ENCODE assay signal across 15 cellular contexts in genomic region chr6:163951990-163952389, GRCh38.
DNase-seq lines count a peak whose midpoint lies in the region; ATAC-seq and TF ChIP-seq lines count a peak whose summit lies in the region.
"Had no signal": no experiment of that assay in that cellular context is flagged by ENCODE, and none has a peak within 500 bp of the region (broad histone marks: within the 10 kb centered on the region; RNA-seq: fewer than 3 reads in every experiment).

No MANE protein-coding gene starts in this region.

- peaks cover 4 to 9% of the 10 kb centered on the region in 2 donors for H3K4me1 ChIP-seq in neuronal stem cell (ENCODE audit: control insufficient read depth in 2 of 2, insufficient read depth in 1 of 2, low read depth in 1 of 2, low read length in 2 of 2)
- H3K4me1 ChIP-seq in spleen, result peaks cover 0 to 8% (median 6%) of the 10 kb centered on the region in 6 donors
- H3K4me1 ChIP-seq: Caco-2 had no signal

- intact Hi-C loops in spleen (cut with DNase I; ENCODE audit: low total_unique reads), result loop anchor here (10.0 kb wide), 1 partner anchor 527 kb away; no protein-coding TSS in a partner anchor

- TF ChIP-seq POLR2A in spleen (IDR thresholded peaks at IDR 0.05), result no peak

- no peak overlapping the region for H3K14ac ChIP-seq in neuronal stem cell (ENCODE audit: low read length)

- ATAC-seq in GM18867 (IDR thresholded peaks at IDR 0.05; ENCODE audit: unreplicated experiment), result no peak
- ATAC-seq in SK-N-SH treated with all-trans-retinoic acid at 6 μM for 48 hours, result no peak
- ATAC-seq: CD8-positive, alpha-beta T cell had no signal

- no peak overlapping the region for H3K4ac ChIP-seq in neuronal stem cell (ENCODE audit: low read length)

- no CpG with 5 or more reads among the region's 6 CpGs for WGBS in neuronal stem cell (ENCODE audit: extremely low coverage in 2 of 2, insufficient read length in 2 of 2, insufficient replicate concordance in 1 of 2), 2 donors
- 88 to 95% (median 93%) methylated on average over 6 of the region's 6 CpGs for WGBS in spleen, 5 donors

- no peak overlapping the region for H3K23ac ChIP-seq in neuronal stem cell (ENCODE audit: low read depth, low read length, poor library complexity)

- no peak overlapping the region for H2BK12ac ChIP-seq in neuronal stem cell (ENCODE audit: low read length)

- no peak overlapping the region for H2BK15ac ChIP-seq in neuronal stem cell (ENCODE audit: low read length)

- H3K27me3 ChIP-seq in neuronal stem cell (ENCODE audit: control insufficient read depth in 3 of 3, insufficient read depth in 3 of 3, low read depth in 1 of 3, low read length in 3 of 3) (no peaks in the 10 kb centered on the region), spleen (replicated peaks in 1 of 7) (peaks cover 0 to 21% (median 0%) of the 10 kb centered on the region in 7 donors)

- no peak overlapping the region for H3K18ac ChIP-seq in neuronal stem cell (ENCODE audit: low read length)

- H3K79me1 ChIP-seq in neuronal stem cell (ENCODE audit: low read depth, low read length), result no peaks in the 10 kb centered on the region

- no peak overlapping the region for H3K4me2 ChIP-seq in neuronal stem cell (ENCODE audit: insufficient read depth, low read length, poor library complexity, severe bottlenecking)

- H4K8ac ChIP-seq in neuronal stem cell (ENCODE audit: low read depth, low read length), result no peak overlapping the region

- H3K9me3 ChIP-seq in neuronal stem cell (replicated peaks in 1 of 2; ENCODE audit: control insufficient read depth in 2 of 2, insufficient read depth in 1 of 2, low read depth in 1 of 2, low read length in 2 of 2) (peaks cover 2 to 6% of the 10 kb centered on the region in 2 donors), spleen (no peaks in the 10 kb centered on the region)
- H3K9me3 ChIP-seq: Caco-2, HAP-1 had no signal

- H2AK5ac ChIP-seq in neuronal stem cell (ENCODE audit: low read depth, low read length), result no peak overlapping the region

- DNase-seq in NCI-H146 (lab: John Stamatoyannopoulos, UW) (peak; percentile 10), NCI-H146 treated with DMSO at 0.1 percent for 48 hours (lab: John Stamatoyannopoulos, UW; ENCODE audit: unreplicated experiment) (no peak), glomerular visceral epithelial cell (ENCODE audit: extremely low spot score) (peak; percentile 6), neuronal stem cell (ENCODE audit: low spot score) (no peak), spleen (peak; percentile 33), COLO668 (lab: John Stamatoyannopoulos, UW; ENCODE audit: unreplicated experiment) (no peak)
- DNase-seq: Caco-2; CD8-positive, alpha-beta T cell; DND-41; GDM1; GOT3 had no signal

- H3K36me3 ChIP-seq in neuronal stem cell (replicated peaks in 1 of 2; ENCODE audit: control insufficient read depth in 2 of 2, insufficient read depth in 2 of 2, low read length in 2 of 2) (no peaks in the 10 kb centered on the region), spleen (no peaks in the 10 kb centered on the region)
- H3K36me3 ChIP-seq: HAP-1 had no signal

- H2AFZ ChIP-seq in neuronal stem cell (ENCODE audit: low read length), result peak overlapping the region; percentile 7

- no peak overlapping the region for H2BK5ac ChIP-seq in neuronal stem cell (ENCODE audit: low read length)

- no peak overlapping the region for H2BK120ac ChIP-seq in neuronal stem cell (ENCODE audit: low read depth, low read length)

- H3K4me3 ChIP-seq in neuronal stem cell (ENCODE audit: low read length in 2 of 2) (no peak overlapping the region), spleen (no peak overlapping the region)
- H3K4me3 ChIP-seq: HAP-1 had no signal

- H3K27ac ChIP-seq in neuronal stem cell (replicated peaks; ENCODE audit: low read length) (no peak overlapping the region), spleen (no peak overlapping the region)
- H3K27ac ChIP-seq: 22Rv1 had no signal

- H4K91ac ChIP-seq in neuronal stem cell (ENCODE audit: low read depth, low read length, poor library complexity), result peak overlapping the region; percentile 2

- no peak for TF ChIP-seq CTCF in spleen (IDR thresholded peaks at IDR 0.05 in 8 of 11, conservative IDR thresholded peaks at IDR 0.05 in 3 of 11)

- no peak overlapping the region for H3K9ac ChIP-seq in neuronal stem cell (ENCODE audit: low read depth, low read length, poor library complexity)

TF ChIP-seq in SK-N-SH treated with all-trans-retinoic acid at 6 μM for 48 hours, 23 proteins besides CTCF, POLR2A, EP300 and RAD21:
- TF ChIP-seq ZFP30 (CRISPR knock-in tag; IDR thresholded peaks at IDR 0.05), result no peak
- no peak for TF ChIP-seq ARNTL (CRISPR knock-in tag; IDR thresholded peaks at IDR 0.05; ENCODE audit: borderline replicate concordance, low read depth)
- TF ChIP-seq OSR1 (CRISPR knock-in tag; IDR thresholded peaks at IDR 0.05), result no peak
- TF ChIP-seq ZNF70 (CRISPR knock-in tag; IDR thresholded peaks at IDR 0.05), result no peak
- TF ChIP-seq, protein P1, sequence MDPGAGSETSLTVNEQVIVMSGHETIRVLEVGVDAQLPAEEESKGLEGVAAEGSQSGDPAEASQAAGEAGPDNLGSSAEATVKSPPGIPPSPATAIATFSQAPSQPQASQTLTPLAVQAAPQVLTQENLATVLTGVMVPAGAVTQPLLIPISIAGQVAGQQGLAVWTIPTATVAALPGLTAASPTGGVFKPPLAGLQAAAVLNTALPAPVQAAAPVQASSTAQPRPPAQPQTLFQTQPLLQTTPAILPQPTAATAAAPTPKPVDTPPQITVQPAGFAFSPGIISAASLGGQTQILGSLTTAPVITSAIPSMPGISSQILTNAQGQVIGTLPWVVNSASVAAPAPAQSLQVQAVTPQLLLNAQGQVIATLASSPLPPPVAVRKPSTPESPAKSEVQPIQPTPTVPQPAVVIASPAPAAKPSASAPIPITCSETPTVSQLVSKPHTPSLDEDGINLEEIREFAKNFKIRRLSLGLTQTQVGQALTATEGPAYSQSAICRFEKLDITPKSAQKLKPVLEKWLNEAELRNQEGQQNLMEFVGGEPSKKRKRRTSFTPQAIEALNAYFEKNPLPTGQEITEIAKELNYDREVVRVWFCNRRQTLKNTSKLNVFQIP (CRISPR knock-in tag; IDR thresholded peaks at IDR 0.05; ENCODE audit: borderline replicate concordance, low read depth), result no peak
- no peak for TF ChIP-seq TOX (CRISPR knock-in tag; IDR thresholded peaks at IDR 0.05; ENCODE audit: borderline replicate concordance)
- TF ChIP-seq ZC3H10 (CRISPR knock-in tag; IDR thresholded peaks at IDR 0.05), result no peak
- no peak for TF ChIP-seq GLIS3 (CRISPR knock-in tag; IDR thresholded peaks at IDR 0.05)
- no peak for TF ChIP-seq RARB (CRISPR knock-in tag; IDR thresholded peaks at IDR 0.05)
- TF ChIP-seq ZNF8 (CRISPR knock-in tag; IDR thresholded peaks at IDR 0.05), result no peak
- no peak for TF ChIP-seq ISL1 (CRISPR knock-in tag; IDR thresholded peaks at IDR 0.05)
- no peak for TF ChIP-seq BACH2 (CRISPR knock-in tag; IDR thresholded peaks at IDR 0.05; ENCODE audit: borderline replicate concordance)
- no peak for TF ChIP-seq ESRRG (CRISPR knock-in tag; IDR thresholded peaks at IDR 0.05)
- no peak for TF ChIP-seq TCF4 (CRISPR knock-in tag; IDR thresholded peaks at IDR 0.05; ENCODE audit: borderline replicate concordance)
- TF ChIP-seq PPARA (CRISPR knock-in tag; IDR thresholded peaks at IDR 0.05; ENCODE audit: borderline replicate concordance), result no peak
- TF ChIP-seq CSRNP3 (CRISPR knock-in tag; IDR thresholded peaks at IDR 0.05), result no peak
TF ChIP-seq in SK-N-SH treated with all-trans-retinoic acid at 6 μM for 48 hours: peak in this region for 0.

Comparison
In these comparisons a context has a peak if more than half of its experiments do, and no peak if none do; other contexts are left out.
1. DNase-seq: peak in NCI-H146 (single experiment), glomerular visceral epithelial cell (single experiment) and spleen (single experiment); none in NCI-H146 treated with DMSO at 0.1 percent for 48 hours (single experiment), neuronal stem cell (single experiment) and COLO668 (single experiment).